Comparison of ENCODE assay signal across 12 cellular contexts in the genomic region with DNA sequence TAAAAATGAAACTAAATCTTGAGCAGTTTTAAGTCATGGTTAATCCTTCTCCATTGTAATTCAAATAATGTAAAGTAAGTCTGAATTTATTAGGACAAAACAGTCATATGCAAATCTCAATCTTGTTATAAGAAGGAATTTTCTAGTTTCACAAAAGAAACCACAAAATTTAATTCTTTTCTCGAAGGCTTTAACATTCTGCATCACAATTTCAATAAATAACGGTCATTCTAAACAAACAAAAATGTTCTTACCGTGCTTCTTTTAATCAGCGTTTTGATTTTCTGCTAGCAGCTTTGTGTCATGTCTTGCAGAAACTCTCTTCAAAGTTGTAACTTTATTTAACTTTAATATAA. TPM values are rescaled to one million over a fixed set of nuclear protein-coding genes. Genes with fewer than 3 reads are reported as not detected.
DNase-seq lines count a peak whose midpoint lies in the region; ATAC-seq, FAIRE-seq and TF ChIP-seq lines count a peak whose summit lies in the region.
"Had no signal": no experiment of that assay in that cellular context is flagged by ENCODE, and none has a peak within 500 bp of the region (broad histone marks: within the 10 kb centered on the region; RNA-seq: fewer than 3 reads in every experiment).

No MANE protein-coding gene starts in this region.

- RAD21 ChIA-PET in GM12878 (lab: Charles Lee; ENCODE audit: unreplicated experiment) = interaction anchor here (0.6 to 1.6 kb wide), 5 partner anchors 70 to 126 kb away, joined by 3 to 6 read pairs (median 3); partner anchors contain the start of gene CD69

- H3K27me3 ChIP-seq in right cardiac atrium (ENCODE audit: control insufficient read depth, insufficient read depth) (no peaks in the 10 kb centered on the region), GM12878 (replicated peaks in 1 of 2; ENCODE audit: control insufficient read depth in 2 of 2, insufficient read depth in 2 of 2, low read length in 1 of 2) (no peaks in the 10 kb centered on the region), mucosa of stomach (ENCODE audit: control insufficient read depth, insufficient read depth, low read length) (no peaks in the 10 kb centered on the region)

- CTCF ChIA-PET in GM12878 (lab: Yijun Ruan, JAX) = interaction anchor here (1.0 to 3.1 kb wide), 3 partner anchors 21 to 118 kb away, joined by 3 to 7 read pairs (median 4); no protein-coding TSS in a partner anchor

- H3K9ac ChIP-seq in GM12878 (ENCODE audit: control insufficient read depth, insufficient read depth, low read length) (peak overlapping the region; percentile 51; the same call in 1 of the 2 replicates), mucosa of stomach (ENCODE audit: low read length) (peak overlapping the region; percentile 76)

- no peaks in the 10 kb centered on the region for H3K4me1 ChIP-seq in right cardiac atrium (ENCODE audit: control insufficient read depth, insufficient read depth, low read length)
- no peaks in the 10 kb centered on the region for H3K4me1 ChIP-seq in GM12878 (ENCODE audit: control insufficient read depth, insufficient read depth, low read length)
- no peaks in the 10 kb centered on the region for H3K4me1 ChIP-seq in mucosa of stomach (ENCODE audit: control insufficient read depth, insufficient read depth, low read length)

- SMC1A ChIA-PET in GM12878 (lab: Charles Lee; ENCODE audit: uncharacterized antibody, unreplicated experiment) = interaction anchor here (0.8 to 1.3 kb wide), 3 partner anchors 14 to 114 kb away, joined by 3 read pairs; no protein-coding TSS in a partner anchor

- H2AFZ ChIP-seq in GM12878 (ENCODE audit: control insufficient read depth, low read depth, low read length) = peak overlapping the region; percentile 44

- H3K36me3 ChIP-seq in GM12878 (ENCODE audit: control insufficient read depth in 2 of 2, insufficient read depth in 2 of 2, low read length in 1 of 2) (no peaks in the 10 kb centered on the region), mucosa of stomach (ENCODE audit: control insufficient read depth, insufficient read depth, low read length) (no peaks in the 10 kb centered on the region)

- no peak for ATAC-seq in right cardiac atrium
- ATAC-seq in GM12878 = no peak
- no peak for ATAC-seq in GM21619 (IDR thresholded peaks at IDR 0.05; ENCODE audit: unreplicated experiment)
- no peak for ATAC-seq in HG03095 (IDR thresholded peaks at IDR 0.05; ENCODE audit: unreplicated experiment)
- ATAC-seq in HG03196 (IDR thresholded peaks at IDR 0.05; ENCODE audit: unreplicated experiment) = no peak

- H3K9me3 ChIP-seq in right cardiac atrium (ENCODE audit: control insufficient read depth, low read length) = no peaks in the 10 kb centered on the region
- no peaks in the 10 kb centered on the region for H3K9me3 ChIP-seq in GM12878 (replicated peaks; ENCODE audit: control insufficient read depth, insufficient read depth, low read length)
- H3K9me3 ChIP-seq in mucosa of stomach (ENCODE audit: control insufficient read depth, low read length) = no peaks in the 10 kb centered on the region

- 31% methylated on average over 4 of the region's 4 CpGs for WGBS in right cardiac atrium
- 1% methylated on average over 4 of the region's 4 CpGs for WGBS in GM12878 (ENCODE audit: insufficient coverage, insufficient replicate concordance, low lambda C conversion rate, missing lambda C conversion rate)

- H3K79me2 ChIP-seq in GM12878 (ENCODE audit: control insufficient read depth, insufficient read depth, low read length) = peaks cover 12% of the 10 kb centered on the region

- peak overlapping the region; percentile 87 for H3K4me3 ChIP-seq in right cardiac atrium (ENCODE audit: low read length)
- peak overlapping the region; percentile 58 for H3K4me3 ChIP-seq in GM12878
- H3K4me3 ChIP-seq in mucosa of stomach (ENCODE audit: low read length) = no peak overlapping the region

- intact Hi-C loops in right cardiac atrium (cut with DNase I) = no loop called here
- intact Hi-C loops in cardiac septum (cut with DNase I) = loop anchor here (10.0 kb wide), 2 partner anchors 224 to 496 kb away; no protein-coding TSS in a partner anchor
- intact Hi-C loops in GM12878 (cut with micrococcal nuclease; ENCODE audit: unreplicated experiment) = loop anchor here (5.0 kb wide), 1 partner anchor 117 kb away; no protein-coding TSS in a partner anchor

- no peak for TF ChIP-seq RAD21 in GM12878 (IDR thresholded peaks at IDR 0.05; ENCODE audit: insufficient read depth, low read depth, low read length)

- no peak for TF ChIP-seq EP300 in GM12878 (IDR thresholded peaks at IDR 0.05; ENCODE audit: borderline replicate concordance in 1 of 2, control insufficient read depth in 1 of 2, low read depth in 2 of 2, low read length in 2 of 2)

- DNase-seq in right cardiac atrium (no peak), cardiac septum (ENCODE audit: low spot score) (no peak), GM12878 (ENCODE audit: low read depth, low spot score) (no peak), COLO668 (lab: John Stamatoyannopoulos, UW; ENCODE audit: unreplicated experiment) (no peak)

- H3K27ac ChIP-seq in right cardiac atrium (ENCODE audit: low read length) (no peak overlapping the region), GM12878 (ENCODE audit: control insufficient read depth, insufficient read depth) (peak overlapping the region; percentile 54; the same call in 1 of the 2 replicates)

- peak overlapping the region; percentile 84 for H3K4me2 ChIP-seq in GM12878 (ENCODE audit: control insufficient read depth, insufficient read depth)

- FAIRE-seq in GM12878 (lab: Jason Lieb, UNC) = no peak
- FAIRE-seq: bronchial epithelial cell, D721Med, HTR-8/SVneo had no signal

- in situ Hi-C loops in GM12878 (cut with MboI) = no loop called here

- no TSS peak for BruUV-seq in GM12878 (replicated peaks; lab: Mats Ljungman, UMichigan)

- no peak for TF ChIP-seq CTCF in GM12878 (IDR thresholded peaks at IDR 0.05 in 2 of 3, conservative IDR thresholded peaks at IDR 0.05 in 1 of 3; ENCODE audit: control insufficient read depth in 2 of 3, extremely low read depth in 1 of 3, insufficient read depth in 1 of 3, low read depth in 3 of 3, low read length in 3 of 3)

- no peaks in the 10 kb centered on the region for H4K20me1 ChIP-seq in GM12878 (ENCODE audit: control insufficient read depth, insufficient read depth)

- POLR2A ChIA-PET in GM12878 (lab: Charles Lee) = interaction anchor here (1.4 kb wide), 1 partner anchor 110 kb away, joined by 6 read pairs; no protein-coding TSS in a partner anchor

- TF ChIP-seq POLR2A in GM12878 (IDR thresholded peaks at IDR 0.05; ENCODE audit: low read depth, low read length) = no peak

RNA-seq across cellular contexts. Expression of gene CLEC2B, which starts 0.2 kb away (rescaled TPM):
- total RNA-seq in right cardiac atrium (1 to 10 TPM; 3.7 to 7.2 (median 5.1) TPM), cardiac septum (6.7 TPM), GM12878 (2014; rRNA removed) (7.1 and 10.7 TPM in 2 replicates), GM12878 (2014; rRNA removed; fragmentation: Illumina TruSeq; extraction: Trizol) (13.4 and 13.6 TPM in 2 replicates), GM12878 (2021) (6.8 and 8.0 TPM in 2 replicates)
- polyA plus RNA-seq in right cardiac atrium (5.0 TPM), GM12878 (2011; rRNA removed) (21.5 and 41.5 TPM in 2 replicates), GM12878 (2014; fragmentation: Illumina TruSeq; extraction: Trizol) (15.0 and 23.0 TPM in 2 replicates), GM12878 (2014; fragmentation: Nextera tagmentation; extraction: Ambion mirVana) (10 to 100 TPM; 18.5 to 21.6 TPM), GM12878 (2014; rRNA removed) (7.4 and 9.5 TPM in 2 replicates), GM12878 (2016; fragmentation: Nextera tagmentation; extraction: Ambion mirVana) (10 to 100 TPM in 1 of 2 experiments, 1 to 10 TPM in 1; 8.7 to 10.6 TPM)
- total RNA-seq in GM12878 (2013; cell fraction: nucleolus; rRNA removed) = 6.0 and 9.6 TPM in 2 replicates
- 2.2 TPM for polyA plus RNA-seq in GM12878 (2011; ENCODE audit: low read depth)
- 3.8 and 4.9 TPM in 2 replicates for polyA plus RNA-seq in GM12878 (2011; cell fraction: cytosol; rRNA removed)
- polyA plus RNA-seq in GM12878 (2011; cell fraction: nucleus; rRNA removed) = 12.8 and 16.6 TPM in 2 replicates
- polyA plus RNA-seq in GM12878 (2012) = 5.4 and 5.8 TPM in 2 replicates
- polyA minus RNA-seq in GM12878 (2011; rRNA and poly(A)+ RNA removed) = 5.4 and 11.0 TPM in 2 replicates
- polyA minus RNA-seq in GM12878 (2011; cell fraction: cytosol; rRNA and poly(A)+ RNA removed) = 1.6 and 1.7 TPM in 2 replicates
- polyA minus RNA-seq in GM12878 (2011; cell fraction: nucleus; rRNA and poly(A)+ RNA removed) = 7.7 and 9.3 TPM in 2 replicates

RNA-seq across cellular contexts. Expression of gene KLRF2, which starts 12.4 kb away (rescaled TPM):
- total RNA-seq in right cardiac atrium = not detected
- not detected for polyA plus RNA-seq in right cardiac atrium
- total RNA-seq in cardiac septum = not detected
- total RNA-seq in GM12878 (2013; cell fraction: nucleolus; rRNA removed) = not detected in 2 replicates
- total RNA-seq in GM12878 (2014; rRNA removed) = not detected in 2 replicates
- total RNA-seq in GM12878 (2014; rRNA removed; fragmentation: Illumina TruSeq; extraction: Trizol) = 0.32 TPM in 1 of 2 replicates, not detected in the other
- not detected in 2 replicates for total RNA-seq in GM12878 (2021)
- not detected for polyA plus RNA-seq in GM12878 (2011; ENCODE audit: low read depth)
- 2.1 and 2.9 TPM in 2 replicates for polyA plus RNA-seq in GM12878 (2011; rRNA removed)
- polyA plus RNA-seq in GM12878 (2011; cell fraction: cytosol; rRNA removed) = 0.40 and 0.52 TPM in 2 replicates
- polyA plus RNA-seq in GM12878 (2011; cell fraction: nucleus; rRNA removed) = 0.42 and 0.59 TPM in 2 replicates
- not detected in 2 replicates for polyA plus RNA-seq in GM12878 (2012)
- polyA plus RNA-seq in GM12878 (2014; fragmentation: Illumina TruSeq; extraction: Trizol) = 0.15 TPM in 1 of 2 replicates, not detected in the other
- polyA plus RNA-seq in GM12878 (2014; fragmentation: Nextera tagmentation; extraction: Ambion mirVana) = under 1 TPM; 0.20 to 0.32 TPM
- polyA plus RNA-seq in GM12878 (2014; rRNA removed) = not detected in 2 replicates
- polyA plus RNA-seq in GM12878 (2016; fragmentation: Nextera tagmentation; extraction: Ambion mirVana) = not detected
- 0.44 and 0.57 TPM in 2 replicates for polyA minus RNA-seq in GM12878 (2011; rRNA and poly(A)+ RNA removed)
- not detected in 2 replicates for polyA minus RNA-seq in GM12878 (2011; cell fraction: cytosol; rRNA and poly(A)+ RNA removed)
- not detected in 2 replicates for polyA minus RNA-seq in GM12878 (2011; cell fraction: nucleus; rRNA and poly(A)+ RNA removed)
- total RNA-seq: bronchial epithelial cell, lung microvascular endothelial cell had no signal

RNA-seq across cellular contexts. Expression of gene KLRF1, which starts 41.6 kb away (rescaled TPM):
- total RNA-seq in right cardiac atrium = 1 to 10 TPM in 1 of 4 donors, under 1 TPM in 3; 0.28 to 1.6 (median 0.62) TPM
- polyA plus RNA-seq in right cardiac atrium = 0.32 TPM
- not detected for total RNA-seq in cardiac septum
- not detected in 2 replicates for total RNA-seq in GM12878 (2013; cell fraction: nucleolus; rRNA removed)
- not detected in 2 replicates for total RNA-seq in GM12878 (2014; rRNA removed)
- 0.18 TPM in 1 of 2 replicates, not detected in the other for total RNA-seq in GM12878 (2014; rRNA removed; fragmentation: Illumina TruSeq; extraction: Trizol)
- not detected in 2 replicates for total RNA-seq in GM12878 (2021)
- polyA plus RNA-seq in GM12878 (2011; ENCODE audit: low read depth) = not detected
- 2.0 and 4.9 TPM in 2 replicates for polyA plus RNA-seq in GM12878 (2011; rRNA removed)
- 0.51 and 0.59 TPM in 2 replicates for polyA plus RNA-seq in GM12878 (2011; cell fraction: cytosol; rRNA removed)
- polyA plus RNA-seq in GM12878 (2011; cell fraction: nucleus; rRNA removed) = 1.5 and 2.0 TPM in 2 replicates
- polyA plus RNA-seq in GM12878 (2012) = 0.25 TPM in 1 of 2 replicates, not detected in the other
- 0.13 TPM in 1 of 2 replicates, not detected in the other for polyA plus RNA-seq in GM12878 (2014; fragmentation: Illumina TruSeq; extraction: Trizol)
- under 1 TPM in 1 of 2 experiments, not detected in 1; 0.18 TPM for polyA plus RNA-seq in GM12878 (2014; fragmentation: Nextera tagmentation; extraction: Ambion mirVana)
- 0.27 TPM in 1 of 2 replicates, not detected in the other for polyA plus RNA-seq in GM12878 (2014; rRNA removed)
- not detected for polyA plus RNA-seq in GM12878 (2016; fragmentation: Nextera tagmentation; extraction: Ambion mirVana)
- polyA minus RNA-seq in GM12878 (2011; rRNA and poly(A)+ RNA removed) = 0.88 TPM in 1 of 2 replicates, not detected in the other
- not detected in 2 replicates for polyA minus RNA-seq in GM12878 (2011; cell fraction: cytosol; rRNA and poly(A)+ RNA removed)
- polyA minus RNA-seq in GM12878 (2011; cell fraction: nucleus; rRNA and poly(A)+ RNA removed) = 0.36 TPM in 1 of 2 replicates, not detected in the other
- total RNA-seq: bronchial epithelial cell had no signal

Comparison
In these comparisons a context has a peak if more than half of its experiments do, and no peak if none do; other contexts are left out.
1. intact Hi-C loops: an anchor here in cardiac septum (10.0 kb wide) and GM12878 (5.0 kb wide); none called in right cardiac atrium.